ENCODE assay signal across 1 cellular context in the genomic region with DNA sequence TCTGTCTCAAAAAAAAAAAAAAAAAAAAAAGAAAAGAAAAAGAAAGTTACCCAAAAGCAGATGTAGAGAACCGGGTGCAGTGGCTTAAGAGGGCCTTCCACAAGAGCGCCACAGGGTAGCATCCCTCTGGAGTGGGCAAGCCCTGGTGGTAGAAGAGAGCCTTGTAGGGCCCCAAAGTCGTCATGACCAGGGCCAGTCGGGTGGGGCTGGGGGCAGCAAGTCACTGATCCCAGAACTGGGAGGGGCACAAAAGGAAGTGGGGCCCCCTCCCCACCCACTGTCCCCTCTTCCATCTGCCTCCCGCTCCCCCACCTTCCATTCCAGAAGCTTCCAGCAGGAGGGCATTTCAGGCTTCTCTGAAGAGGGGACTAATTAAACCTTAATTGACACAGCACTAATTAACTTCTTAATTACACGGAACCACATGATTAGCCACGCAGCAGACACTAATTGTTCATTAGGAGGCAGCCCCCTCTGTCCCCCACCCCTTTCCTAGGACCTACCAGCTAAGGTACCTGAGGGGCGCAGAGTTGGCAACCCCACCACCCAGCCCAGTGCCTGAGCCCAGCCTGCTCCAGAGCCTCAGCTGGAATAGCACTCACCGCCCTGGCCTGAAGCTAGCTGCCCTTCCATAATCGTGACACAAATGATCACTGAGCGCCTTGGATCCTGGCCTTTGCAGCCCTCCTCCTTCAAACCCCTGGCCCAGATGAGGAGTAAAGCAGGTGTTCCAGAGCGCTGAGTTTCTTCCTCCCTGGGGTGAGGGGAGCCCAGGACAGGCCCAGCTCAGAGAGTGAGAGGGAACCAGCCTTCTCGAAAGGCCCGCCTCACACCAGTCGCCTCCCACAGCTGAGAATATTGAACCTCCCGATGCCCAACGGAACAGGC.
TF ChIP-seq lines count a peak whose summit lies in the region.

No MANE protein-coding gene starts in this region.

TF ChIP-seq in GM23338, 12 proteins besides CTCF, POLR2A, EP300 and RAD21 (continued from another document):
- no peak for TF ChIP-seq ZNF462 (CRISPR knock-in tag; IDR thresholded peaks at IDR 0.05)
- TF ChIP-seq POLR2AphosphoS5 (IDR thresholded peaks at IDR 0.05; ENCODE audit: low read depth), result no peak
- no peak for TF ChIP-seq ETS1 (IDR thresholded peaks at IDR 0.05)
- no peak for TF ChIP-seq REST (IDR thresholded peaks at IDR 0.05; ENCODE audit: unreplicated experiment)
